1 cellular context compared by ENCODE assay signal in genomic region chr1:56291374-56291841, GRCh38.
TF ChIP-seq lines count a peak whose summit lies in the region.

No MANE protein-coding gene starts in this region.

TF ChIP-seq in GM23338, 12 proteins besides CTCF, POLR2A, EP300 and RAD21 (continued from another document):
- TF ChIP-seq, protein P1, sequence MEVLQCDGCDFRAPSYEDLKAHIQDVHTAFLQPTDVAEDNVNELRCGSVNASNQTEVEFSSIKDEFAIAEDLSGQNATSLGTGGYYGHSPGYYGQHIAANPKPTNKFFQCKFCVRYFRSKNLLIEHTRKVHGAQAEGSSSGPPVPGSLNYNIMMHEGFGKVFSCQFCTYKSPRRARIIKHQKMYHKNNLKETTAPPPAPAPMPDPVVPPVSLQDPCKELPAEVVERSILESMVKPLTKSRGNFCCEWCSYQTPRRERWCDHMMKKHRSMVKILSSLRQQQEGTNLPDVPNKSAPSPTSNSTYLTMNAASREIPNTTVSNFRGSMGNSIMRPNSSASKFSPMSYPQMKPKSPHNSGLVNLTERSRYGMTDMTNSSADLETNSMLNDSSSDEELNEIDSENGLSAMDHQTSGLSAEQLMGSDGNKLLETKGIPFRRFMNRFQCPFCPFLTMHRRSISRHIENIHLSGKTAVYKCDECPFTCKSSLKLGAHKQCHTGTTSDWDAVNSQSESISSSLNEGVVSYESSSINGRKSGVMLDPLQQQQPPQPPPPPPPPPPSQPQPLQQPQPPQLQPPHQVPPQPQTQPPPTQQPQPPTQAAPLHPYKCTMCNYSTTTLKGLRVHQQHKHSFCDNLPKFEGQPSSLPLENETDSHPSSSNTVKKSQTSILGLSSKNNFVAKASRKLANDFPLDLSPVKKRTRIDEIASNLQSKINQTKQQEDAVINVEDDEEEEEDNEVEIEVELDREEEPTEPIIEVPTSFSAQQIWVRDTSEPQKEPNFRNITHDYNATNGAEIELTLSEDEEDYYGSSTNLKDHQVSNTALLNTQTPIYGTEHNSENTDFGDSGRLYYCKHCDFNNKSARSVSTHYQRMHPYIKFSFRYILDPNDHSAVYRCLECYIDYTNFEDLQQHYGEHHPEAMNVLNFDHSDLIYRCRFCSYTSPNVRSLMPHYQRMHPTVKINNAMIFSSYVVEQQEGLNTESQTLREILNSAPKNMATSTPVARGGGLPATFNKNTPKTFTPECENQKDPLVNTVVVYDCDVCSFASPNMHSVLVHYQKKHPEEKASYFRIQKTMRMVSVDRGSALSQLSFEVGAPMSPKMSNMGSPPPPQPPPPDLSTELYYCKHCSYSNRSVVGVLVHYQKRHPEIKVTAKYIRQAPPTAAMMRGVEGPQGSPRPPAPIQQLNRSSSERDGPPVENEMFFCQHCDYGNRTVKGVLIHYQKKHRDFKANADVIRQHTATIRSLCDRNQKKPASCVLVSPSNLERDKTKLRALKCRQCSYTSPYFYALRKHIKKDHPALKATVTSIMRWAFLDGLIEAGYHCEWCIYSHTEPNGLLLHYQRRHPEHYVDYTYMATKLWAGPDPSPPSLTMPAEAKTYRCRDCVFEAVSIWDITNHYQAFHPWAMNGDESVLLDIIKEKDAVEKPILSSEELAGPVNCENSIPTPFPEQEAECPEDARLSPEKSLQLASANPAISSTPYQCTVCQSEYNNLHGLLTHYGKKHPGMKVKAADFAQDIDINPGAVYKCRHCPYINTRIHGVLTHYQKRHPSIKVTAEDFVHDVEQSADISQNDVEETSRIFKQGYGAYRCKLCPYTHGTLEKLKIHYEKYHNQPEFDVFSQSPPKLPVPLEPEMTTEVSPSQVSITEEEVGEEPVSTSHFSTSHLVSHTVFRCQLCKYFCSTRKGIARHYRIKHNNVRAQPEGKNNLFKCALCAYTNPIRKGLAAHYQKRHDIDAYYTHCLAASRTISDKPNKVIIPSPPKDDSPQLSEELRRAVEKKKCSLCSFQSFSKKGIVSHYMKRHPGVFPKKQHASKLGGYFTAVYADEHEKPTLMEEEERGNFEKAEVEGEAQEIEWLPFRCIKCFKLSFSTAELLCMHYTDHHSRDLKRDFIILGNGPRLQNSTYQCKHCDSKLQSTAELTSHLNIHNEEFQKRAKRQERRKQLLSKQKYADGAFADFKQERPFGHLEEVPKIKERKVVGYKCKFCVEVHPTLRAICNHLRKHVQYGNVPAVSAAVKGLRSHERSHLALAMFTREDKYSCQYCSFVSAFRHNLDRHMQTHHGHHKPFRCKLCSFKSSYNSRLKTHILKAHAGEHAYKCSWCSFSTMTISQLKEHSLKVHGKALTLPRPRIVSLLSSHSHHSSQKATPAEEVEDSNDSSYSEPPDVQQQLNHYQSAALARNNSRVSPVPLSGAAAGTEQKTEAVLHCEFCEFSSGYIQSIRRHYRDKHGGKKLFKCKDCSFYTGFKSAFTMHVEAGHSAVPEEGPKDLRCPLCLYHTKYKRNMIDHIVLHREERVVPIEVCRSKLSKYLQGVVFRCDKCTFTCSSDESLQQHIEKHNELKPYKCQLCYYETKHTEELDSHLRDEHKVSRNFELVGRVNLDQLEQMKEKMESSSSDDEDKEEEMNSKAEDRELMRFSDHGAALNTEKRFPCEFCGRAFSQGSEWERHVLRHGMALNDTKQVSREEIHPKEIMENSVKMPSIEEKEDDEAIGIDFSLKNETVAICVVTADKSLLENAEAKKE (CRISPR knock-in tag; IDR thresholded peaks at IDR 0.05), result no peak
- TF ChIP-seq CREB1 (CRISPR knock-in tag; IDR thresholded peaks at IDR 0.05; ENCODE audit: low read depth) (no peak), JUNB (IDR thresholded peaks at IDR 0.05; ENCODE audit: unreplicated experiment) (no peak), EZH2phosphoT487 (IDR thresholded peaks at IDR 0.05; ENCODE audit: unreplicated experiment) (no peak), STAT1 (IDR thresholded peaks at IDR 0.05; ENCODE audit: unreplicated experiment) (no peak), ETS1 (IDR thresholded peaks at IDR 0.05) (no peak), ZNF114 (CRISPR knock-in tag; IDR thresholded peaks at IDR 0.05) (no peak), EZH2 (IDR thresholded peaks at IDR 0.05; ENCODE audit: low read depth, unreplicated experiment) (no peak), ZNF331 (CRISPR knock-in tag; IDR thresholded peaks at IDR 0.05; ENCODE audit: low read depth) (no peak), POLR2AphosphoS5 (IDR thresholded peaks at IDR 0.05; ENCODE audit: low read depth) (no peak)
- TF ChIP-seq, protein P2, sequence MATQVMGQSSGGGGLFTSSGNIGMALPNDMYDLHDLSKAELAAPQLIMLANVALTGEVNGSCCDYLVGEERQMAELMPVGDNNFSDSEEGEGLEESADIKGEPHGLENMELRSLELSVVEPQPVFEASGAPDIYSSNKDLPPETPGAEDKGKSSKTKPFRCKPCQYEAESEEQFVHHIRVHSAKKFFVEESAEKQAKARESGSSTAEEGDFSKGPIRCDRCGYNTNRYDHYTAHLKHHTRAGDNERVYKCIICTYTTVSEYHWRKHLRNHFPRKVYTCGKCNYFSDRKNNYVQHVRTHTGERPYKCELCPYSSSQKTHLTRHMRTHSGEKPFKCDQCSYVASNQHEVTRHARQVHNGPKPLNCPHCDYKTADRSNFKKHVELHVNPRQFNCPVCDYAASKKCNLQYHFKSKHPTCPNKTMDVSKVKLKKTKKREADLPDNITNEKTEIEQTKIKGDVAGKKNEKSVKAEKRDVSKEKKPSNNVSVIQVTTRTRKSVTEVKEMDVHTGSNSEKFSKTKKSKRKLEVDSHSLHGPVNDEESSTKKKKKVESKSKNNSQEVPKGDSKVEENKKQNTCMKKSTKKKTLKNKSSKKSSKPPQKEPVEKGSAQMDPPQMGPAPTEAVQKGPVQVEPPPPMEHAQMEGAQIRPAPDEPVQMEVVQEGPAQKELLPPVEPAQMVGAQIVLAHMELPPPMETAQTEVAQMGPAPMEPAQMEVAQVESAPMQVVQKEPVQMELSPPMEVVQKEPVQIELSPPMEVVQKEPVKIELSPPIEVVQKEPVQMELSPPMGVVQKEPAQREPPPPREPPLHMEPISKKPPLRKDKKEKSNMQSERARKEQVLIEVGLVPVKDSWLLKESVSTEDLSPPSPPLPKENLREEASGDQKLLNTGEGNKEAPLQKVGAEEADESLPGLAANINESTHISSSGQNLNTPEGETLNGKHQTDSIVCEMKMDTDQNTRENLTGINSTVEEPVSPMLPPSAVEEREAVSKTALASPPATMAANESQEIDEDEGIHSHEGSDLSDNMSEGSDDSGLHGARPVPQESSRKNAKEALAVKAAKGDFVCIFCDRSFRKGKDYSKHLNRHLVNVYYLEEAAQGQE (IDR thresholded peaks at IDR 0.05; ENCODE audit: unreplicated experiment), result no peak
TF ChIP-seq in GM23338: peak in this region for 0.
